ENCODE assay signal across 10 cellular contexts in the genomic region with DNA sequence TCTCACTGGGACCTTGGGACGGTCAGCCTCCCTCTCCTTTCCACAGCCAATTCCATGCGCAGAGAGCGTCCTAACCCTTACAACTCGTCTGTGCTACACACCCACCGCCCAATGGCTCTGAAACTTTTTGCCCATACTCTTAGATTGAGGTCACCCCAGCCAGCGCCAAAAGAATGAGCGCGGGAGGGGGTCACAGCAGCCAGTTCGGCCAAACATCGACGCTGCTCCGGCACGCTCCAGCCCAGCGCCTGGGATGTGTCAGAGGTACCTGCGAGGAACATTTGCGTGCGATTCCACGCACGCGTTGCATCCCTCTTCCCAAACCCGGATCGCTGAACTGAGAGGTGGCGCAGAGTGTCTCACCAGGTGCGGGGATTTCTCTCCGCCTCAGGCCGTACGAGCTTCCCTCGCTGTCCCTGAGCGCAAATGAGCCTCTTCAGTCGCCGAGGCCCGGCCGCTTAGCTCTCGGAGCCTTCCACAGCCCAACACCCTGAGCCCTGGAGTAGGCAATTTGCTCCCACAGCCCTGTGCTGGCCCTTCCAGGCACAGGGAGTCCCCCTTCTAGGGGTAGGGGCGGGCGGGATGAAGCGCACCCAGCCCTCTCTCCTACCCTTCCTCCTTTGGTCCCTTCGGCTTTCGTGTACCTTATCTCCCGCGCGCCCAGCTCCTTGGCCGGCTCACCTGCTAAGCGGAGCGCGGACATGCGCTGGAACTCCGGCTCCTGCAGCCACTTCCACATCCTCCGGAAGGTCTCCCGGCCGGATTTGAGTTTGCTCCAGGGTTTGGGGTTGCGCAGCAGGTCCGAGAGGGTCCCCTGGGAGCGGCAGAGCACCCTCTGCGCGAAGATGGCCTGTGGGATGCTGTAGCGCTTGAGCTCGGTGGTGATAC. TPM values are rescaled to one million over a fixed set of nuclear protein-coding genes. Genes with fewer than 3 reads are reported as not detected.
A peak's percentile ranks its signal among the peaks of the same experiment; 100 is the strongest.
DNase-seq lines count a peak whose midpoint lies in the region; ATAC-seq and TF ChIP-seq lines count a peak whose summit lies in the region.
"Had no signal": no experiment of that assay in that cellular context is flagged by ENCODE, and none has a peak within 500 bp of the region (broad histone marks: within the 10 kb centered on the region; RNA-seq: fewer than 3 reads in every experiment).

No MANE protein-coding gene starts in this region.

- TF ChIP-seq CTCF in natural killer cell (IDR thresholded peaks at IDR 0.05), result no peak
- no peak for TF ChIP-seq CTCF in WTC11 (IDR thresholded peaks at IDR 0.05)
- no peak for TF ChIP-seq CTCF in thoracic aorta (IDR thresholded peaks at IDR 0.05)

- CTCF ChIA-PET in WTC11 (lab: Charles Lee), result interaction anchor here (0.8 to 8.5 kb wide), 5 partner anchors 9 to 74 kb away, joined by 3 to 104 read pairs (median 11); no protein-coding TSS in a partner anchor

- H3K27ac Mint-ChIP-seq in natural killer cell treated with Interleukin-12 subunit alpha and Interleukin-12 subunit beta and Interleukin-15 and Interleukin-18, amount 100 ng/mL, for 72 hours, result no peak overlapping the region
- H3K27ac Mint-ChIP-seq in natural killer cell, result no peak overlapping the region
- no peak overlapping the region for H3K27ac Mint-ChIP-seq in WTC11
- no peak overlapping the region for H3K27ac Mint-ChIP-seq in immature natural killer cell

- H3K9me3 ChIP-seq in thoracic aorta, result no peaks in the 10 kb centered on the region
- H3K9me3 ChIP-seq: transverse colon had no signal

- H3K36me3 Mint-ChIP-seq in natural killer cell treated with Interleukin-12 subunit alpha and Interleukin-12 subunit beta and Interleukin-15 and Interleukin-18, amount 100 ng/mL, for 72 hours, result no peaks in the 10 kb centered on the region
- H3K36me3 Mint-ChIP-seq in natural killer cell (no peaks in the 10 kb centered on the region), WTC11 (peaks cover 14% of the 10 kb centered on the region), immature natural killer cell (no peaks in the 10 kb centered on the region)

- no peak for ATAC-seq in natural killer cell treated with Interleukin-12 subunit alpha and Interleukin-12 subunit beta and Interleukin-15 and Interleukin-18, amount 100 ng/mL, for 72 hours
- ATAC-seq in natural killer cell, result no peak
- ATAC-seq in WTC11, result no peak
- no peak for ATAC-seq in thoracic aorta (ENCODE audit: insufficient number of reproducible peaks, low FRiP score, low read depth)
- ATAC-seq in SK-N-SH treated with all-trans-retinoic acid at 6 μM for 48 hours, result no peak
- ATAC-seq: left colon had no signal

- peaks cover 0 to 12% of the 10 kb centered on the region in 2 donors for H3K4me1 Mint-ChIP-seq in natural killer cell treated with Interleukin-12 subunit alpha and Interleukin-12 subunit beta and Interleukin-15 and Interleukin-18, amount 100 ng/mL, for 72 hours (ENCODE audit: low read depth in 2 of 2)
- peaks cover 0 to 6% of the 10 kb centered on the region in 2 donors for H3K4me1 Mint-ChIP-seq in natural killer cell
- peaks cover 73% of the 10 kb centered on the region for H3K4me1 Mint-ChIP-seq in WTC11
- H3K4me1 Mint-ChIP-seq in immature natural killer cell, result peaks cover 0 to 8% of the 10 kb centered on the region in 2 donors

- no peak overlapping the region for H3K27ac ChIP-seq in thoracic aorta
- H3K27ac ChIP-seq in substantia nigra (ENCODE audit: low read depth, low read length, poor library complexity, severe bottlenecking), result no peak overlapping the region
- H3K27ac ChIP-seq: transverse colon had no signal

- peak overlapping the region; percentile 72 for H3K4me3 ChIP-seq in thoracic aorta

- intact Hi-C loops in natural killer cell (cut with micrococcal nuclease), result no loop called here

- POLR2A ChIA-PET in WTC11 (lab: Charles Lee), result interaction anchor here (1.0 to 3.6 kb wide), 4 partner anchors 7 to 129 kb away, joined by 3 to 28 read pairs (median 6); no protein-coding TSS in a partner anchor

- peaks cover 26 to 65% of the 10 kb centered on the region in 2 donors for H3K4me1 ChIP-seq in thoracic aorta (ENCODE audit: control insufficient read depth in 1 of 2, low read depth in 2 of 2)

- H3K9me3 Mint-ChIP-seq in natural killer cell treated with Interleukin-12 subunit alpha and Interleukin-12 subunit beta and Interleukin-15 and Interleukin-18, amount 100 ng/mL, for 72 hours, result no peaks in the 10 kb centered on the region
- H3K9me3 Mint-ChIP-seq in natural killer cell (no peaks in the 10 kb centered on the region), WTC11 (no peaks in the 10 kb centered on the region), immature natural killer cell (no peaks in the 10 kb centered on the region)

- H3K27me3 Mint-ChIP-seq in natural killer cell treated with Interleukin-12 subunit alpha and Interleukin-12 subunit beta and Interleukin-15 and Interleukin-18, amount 100 ng/mL, for 72 hours, result peaks cover 40 to 46% of the 10 kb centered on the region in 2 donors
- H3K27me3 Mint-ChIP-seq in natural killer cell (ENCODE audit: low read depth in 2 of 2) (peaks cover 45 to 62% of the 10 kb centered on the region in 2 donors), WTC11 (ENCODE audit: low read depth) (peaks cover 94% of the 10 kb centered on the region), immature natural killer cell (ENCODE audit: low read depth in 3 of 3) (peaks cover 3 to 39% (median 27%) of the 10 kb centered on the region in 3 donors)

- DNase-seq in natural killer cell treated with Interleukin-12 subunit alpha and Interleukin-12 subunit beta and Interleukin-15 and Interleukin-18, amount 100 ng/mL, for 72 hours (ENCODE audit: low spot score), result no peak
- no peak for DNase-seq in natural killer cell
- no peak for DNase-seq in WTC11 (ENCODE audit: low spot score)
- DNase-seq in immature natural killer cell, result no peak
- DNase-seq in thoracic aorta (ENCODE audit: low spot score), result no peak
- DNase-seq in H4 (ENCODE audit: low spot score), result no peak
- no peak for DNase-seq in substantia nigra (lab: John Stamatoyannopoulos, UW)
- DNase-seq: left colon, transverse colon had no signal

- peak overlapping the region; percentile 22 for H3K4me3 Mint-ChIP-seq in natural killer cell treated with Interleukin-12 subunit alpha and Interleukin-12 subunit beta and Interleukin-15 and Interleukin-18, amount 100 ng/mL, for 72 hours
- H3K4me3 Mint-ChIP-seq in natural killer cell (no peak overlapping the region), WTC11 (peak overlapping the region; percentile 81), immature natural killer cell (peak overlapping the region in 3 of 5 donors; percentile 4 to 54 (median 10))

- peaks cover 52% of the 10 kb centered on the region for H3K27me3 ChIP-seq in thoracic aorta (replicated peaks; ENCODE audit: insufficient read depth)

- no peaks in the 10 kb centered on the region for H3K36me3 ChIP-seq in thoracic aorta
- H3K36me3 ChIP-seq: transverse colon had no signal

TF ChIP-seq in WTC11, 78 proteins besides CTCF, POLR2A, EP300 and RAD21 (continues in another document):
- TF ChIP-seq, protein P1, sequence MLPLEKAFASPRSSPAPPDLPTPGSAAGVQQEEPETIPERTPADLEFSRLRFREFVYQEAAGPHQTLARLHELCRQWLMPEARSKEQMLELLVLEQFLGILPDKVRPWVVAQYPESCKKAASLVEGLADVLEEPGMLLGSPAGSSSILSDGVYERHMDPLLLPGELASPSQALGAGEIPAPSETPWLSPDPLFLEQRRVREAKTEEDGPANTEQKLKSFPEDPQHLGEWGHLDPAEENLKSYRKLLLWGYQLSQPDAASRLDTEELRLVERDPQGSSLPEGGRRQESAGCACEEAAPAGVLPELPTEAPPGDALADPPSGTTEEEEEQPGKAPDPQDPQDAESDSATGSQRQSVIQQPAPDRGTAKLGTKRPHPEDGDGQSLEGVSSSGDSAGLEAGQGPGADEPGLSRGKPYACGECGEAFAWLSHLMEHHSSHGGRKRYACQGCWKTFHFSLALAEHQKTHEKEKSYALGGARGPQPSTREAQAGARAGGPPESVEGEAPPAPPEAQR (CRISPR knock-in tag; IDR thresholded peaks at IDR 0.05), result no peak
- TF ChIP-seq NFYB (CRISPR knock-in tag; conservative IDR thresholded peaks at IDR 0.05; ENCODE audit: low read depth), result no peak
- no peak for TF ChIP-seq GRHL2 (CRISPR knock-in tag; IDR thresholded peaks at IDR 0.05; ENCODE audit: insufficient replicate concordance, severe bottlenecking)
- no peak for TF ChIP-seq ZNF121 (CRISPR knock-in tag; IDR thresholded peaks at IDR 0.05)
- no peak for TF ChIP-seq SMAD4 (CRISPR knock-in tag; IDR thresholded peaks at IDR 0.05)
- TF ChIP-seq, protein P2, sequence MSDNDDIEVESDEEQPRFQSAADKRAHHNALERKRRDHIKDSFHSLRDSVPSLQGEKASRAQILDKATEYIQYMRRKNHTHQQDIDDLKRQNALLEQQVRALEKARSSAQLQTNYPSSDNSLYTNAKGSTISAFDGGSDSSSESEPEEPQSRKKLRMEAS (CRISPR knock-in tag; IDR thresholded peaks at IDR 0.05), result no peak; the same call in 1 of the 2 replicates

TF ChIP-seq in SK-N-SH treated with all-trans-retinoic acid at 6 μM for 48 hours, 23 proteins besides CTCF, POLR2A, EP300 and RAD21 (continues in another document):
- TF ChIP-seq ZFP30 (CRISPR knock-in tag; IDR thresholded peaks at IDR 0.05), result no peak
- TF ChIP-seq ZNF565 (CRISPR knock-in tag; conservative IDR thresholded peaks at IDR 0.05; ENCODE audit: low read depth), result no peak
- TF ChIP-seq, protein P3, sequence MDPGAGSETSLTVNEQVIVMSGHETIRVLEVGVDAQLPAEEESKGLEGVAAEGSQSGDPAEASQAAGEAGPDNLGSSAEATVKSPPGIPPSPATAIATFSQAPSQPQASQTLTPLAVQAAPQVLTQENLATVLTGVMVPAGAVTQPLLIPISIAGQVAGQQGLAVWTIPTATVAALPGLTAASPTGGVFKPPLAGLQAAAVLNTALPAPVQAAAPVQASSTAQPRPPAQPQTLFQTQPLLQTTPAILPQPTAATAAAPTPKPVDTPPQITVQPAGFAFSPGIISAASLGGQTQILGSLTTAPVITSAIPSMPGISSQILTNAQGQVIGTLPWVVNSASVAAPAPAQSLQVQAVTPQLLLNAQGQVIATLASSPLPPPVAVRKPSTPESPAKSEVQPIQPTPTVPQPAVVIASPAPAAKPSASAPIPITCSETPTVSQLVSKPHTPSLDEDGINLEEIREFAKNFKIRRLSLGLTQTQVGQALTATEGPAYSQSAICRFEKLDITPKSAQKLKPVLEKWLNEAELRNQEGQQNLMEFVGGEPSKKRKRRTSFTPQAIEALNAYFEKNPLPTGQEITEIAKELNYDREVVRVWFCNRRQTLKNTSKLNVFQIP (CRISPR knock-in tag; IDR thresholded peaks at IDR 0.05; ENCODE audit: borderline replicate concordance, low read depth), result no peak
- no peak for TF ChIP-seq TCF4 (CRISPR knock-in tag; IDR thresholded peaks at IDR 0.05; ENCODE audit: borderline replicate concordance)
- TF ChIP-seq PPARA (CRISPR knock-in tag; IDR thresholded peaks at IDR 0.05; ENCODE audit: borderline replicate concordance), result no peak
- TF ChIP-seq TOX (CRISPR knock-in tag; IDR thresholded peaks at IDR 0.05; ENCODE audit: borderline replicate concordance), result no peak
- no peak for TF ChIP-seq CSDC2 (CRISPR knock-in tag; IDR thresholded peaks at IDR 0.05)

RNA-seq across cellular contexts. Expression of a gene that starts 1.8 kb away (rescaled TPM):
- not detected for total RNA-seq in natural killer cell treated with Interleukin-12 subunit alpha and Interleukin-12 subunit beta and Interleukin-15 and Interleukin-18, amount 100 ng/mL, for 72 hours
- total RNA-seq in natural killer cell (not detected), WTC11 (2021) (33.8 to 39.3 TPM (median 35.9 TPM) in 3 replicates), thoracic aorta (under 1 TPM in 1 of 2 donors, not detected in 1; 0.28 TPM)
- polyA plus RNA-seq in immature natural killer cell, result not detected
- 0.10 TPM in 1 of 2 replicates, not detected in the other for total RNA-seq in H4 (2014; rRNA removed; shearing (Covaris generic))
- total RNA-seq: left colon had no signal

Comparison
In these comparisons a context has a peak if more than half of its experiments do, and no peak if none do; other contexts are left out.
1. RNA of a gene that starts 1.8 kb away (total RNA-seq): 33.8 to 39.3 TPM in WTC11; 0.28 TPM in thoracic aorta, 0.10 TPM in H4, not detected in natural killer cell treated with Interleukin-12 subunit alpha and Interleukin-12 subunit beta and Interleukin-15 and Interleukin-18, amount 100 ng/mL, for 72 hours and not detected in natural killer cell; every median in the first group is over 10 times any median in the second.